Comparison of ENCODE assay signal across 8 cellular contexts in genomic region chr18:23540867-23541266, GRCh38. TPM values are rescaled to one million over a fixed set of nuclear protein-coding genes. Genes with fewer than 3 reads are reported as not detected.
DNase-seq lines count a peak whose midpoint lies in the region; ATAC-seq and TF ChIP-seq lines count a peak whose summit lies in the region.

No MANE protein-coding gene starts in this region.

- POLR2A ChIA-PET in GM10248 (lab: Yijun Ruan, JAX) = no interaction called here

- H3K27me3 ChIP-seq in prostate gland (replicated peaks; ENCODE audit: insufficient read depth) = no peaks in the 10 kb centered on the region

- no peaks in the 10 kb centered on the region for H3K9me3 ChIP-seq in prostate gland

- peaks cover 3 to 28% of the 10 kb centered on the region in 2 donors for H3K36me3 ChIP-seq in prostate gland

- 82% methylated on average over 5 of the region's 5 CpGs for WGBS in prostate gland

- TF ChIP-seq CTCF in GM10248 (IDR thresholded peaks at IDR 0.05; ENCODE audit: control extremely low read depth, extremely low read depth, low read depth, missing control alignments) = no peak
- TF ChIP-seq CTCF in prostate gland (IDR thresholded peaks at IDR 0.05) = no peak

- TF ChIP-seq POLR2A in prostate gland (IDR thresholded peaks at IDR 0.05) = no peak

- ATAC-seq in GM21786 (IDR thresholded peaks at IDR 0.05; ENCODE audit: unreplicated experiment) = peak; percentile 81
- no peak for ATAC-seq in HG02571 (IDR thresholded peaks at IDR 0.05; ENCODE audit: unreplicated experiment)

- H3K4me1 ChIP-seq in prostate gland (replicated peaks) = no peaks in the 10 kb centered on the region

- CTCF ChIA-PET in GM10248 (lab: Yijun Ruan, JAX) = interaction anchor here (0.8 to 2.6 kb wide), 13 partner anchors 8 to 47 kb away, joined by 3 to 8 read pairs (median 3); partner anchors contain the start of gene NPC1

- no peak overlapping the region for H3K27ac ChIP-seq in prostate gland

- no peak overlapping the region for H3K4me3 ChIP-seq in prostate gland

- DNase-seq in GM10248 (ENCODE audit: extremely low spot score) (peak; percentile 61), SIG-M5 treated with dmso at 0.1 percent for 504 hours (lab: John Stamatoyannopoulos, UW; ENCODE audit: unreplicated experiment) (peak; percentile 96), inferior parietal cortex (ENCODE audit: extremely low spot score) (peak; percentile 57), HuH-7.5 (ENCODE audit: low spot score) (no peak), prostate gland (ENCODE audit: low spot score) (no peak)
- no peak for DNase-seq in stimulated activated CD4-positive, alpha-beta T cell treated with anti-CD3 and anti-CD28 coated beads, Interleukin-15, amount 100 ng/mL, for 24 hours

- intact Hi-C loops in prostate gland (cut with DNase I) = no loop called here

RNA-seq across cellular contexts. Expression of gene RMC1, which starts 37.6 kb away (rescaled TPM):
- total RNA-seq in prostate gland = 10 to 100 TPM; 12.0 to 28.5 TPM

RNA-seq across cellular contexts. Expression of gene NPC1, which starts 45.4 kb away (rescaled TPM):
- total RNA-seq in prostate gland = 10 to 100 TPM; 32.0 to 63.5 TPM

Comparison
In these comparisons a context has a peak if more than half of its experiments do, and no peak if none do; other contexts are left out.
1. DNase-seq: peak in GM10248 (single experiment), SIG-M5 treated with dmso at 0.1 percent for 504 hours (single experiment) and inferior parietal cortex (single experiment); none in HuH-7.5 (single experiment), prostate gland (single experiment) and stimulated activated CD4-positive, alpha-beta T cell treated with anti-CD3 and anti-CD28 coated beads, Interleukin-15, amount 100 ng/mL, for 24 hours (single experiment).